Comparison of ENCODE assay signal across 1 cellular context in genomic region chr4:158166701-158167100, GRCh38.
TF ChIP-seq lines count a peak whose summit lies in the region.

No MANE protein-coding gene starts in this region.

TF ChIP-seq in endothelial cell of umbilical vein, 7 proteins besides CTCF, POLR2A, EP300 and RAD21:
- TF ChIP-seq, protein P1, sequence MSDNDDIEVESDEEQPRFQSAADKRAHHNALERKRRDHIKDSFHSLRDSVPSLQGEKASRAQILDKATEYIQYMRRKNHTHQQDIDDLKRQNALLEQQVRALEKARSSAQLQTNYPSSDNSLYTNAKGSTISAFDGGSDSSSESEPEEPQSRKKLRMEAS (IDR thresholded peaks at IDR 0.05; ENCODE audit: insufficient read depth, insufficient read length), result no peak
- TF ChIP-seq FOS (IDR thresholded peaks at IDR 0.05; ENCODE audit: borderline replicate concordance, insufficient read depth, low read length) (no peak), EZH2 (IDR thresholded peaks at IDR 0.05; ENCODE audit: borderline replicate concordance, low read depth, low read length, severe bottlenecking) (no peak), GATA2 (IDR thresholded peaks at IDR 0.05; ENCODE audit: insufficient read depth, insufficient read length, low read depth, low read length) (no peak), MYC (IDR thresholded peaks at IDR 0.05; ENCODE audit: low read depth, low read length) (no peak), JUN (IDR thresholded peaks at IDR 0.05; ENCODE audit: borderline replicate concordance, insufficient read depth, insufficient read length, low read depth) (no peak), POLR2AphosphoS5 (IDR thresholded peaks at IDR 0.05; ENCODE audit: insufficient read depth, low read depth, low read length) (no peak)
